In genomic region chr5:39217365-39218281, GRCh38 we compare ENCODE assay signal across 1 cellular context.
TF ChIP-seq lines count a peak whose summit lies in the region.

No MANE protein-coding gene starts in this region.

TF ChIP-seq in GM23338, 12 proteins besides CTCF, POLR2A, EP300 and RAD21 (continued from another document):
- TF ChIP-seq ZNF462 (CRISPR knock-in tag; IDR thresholded peaks at IDR 0.05) (no peak), JUNB (IDR thresholded peaks at IDR 0.05; ENCODE audit: unreplicated experiment) (no peak), STAT1 (IDR thresholded peaks at IDR 0.05; ENCODE audit: unreplicated experiment) (no peak), CREB1 (CRISPR knock-in tag; IDR thresholded peaks at IDR 0.05; ENCODE audit: low read depth) (no peak), ZNF331 (CRISPR knock-in tag; IDR thresholded peaks at IDR 0.05; ENCODE audit: low read depth) (no peak), NANOG (IDR thresholded peaks at IDR 0.05; ENCODE audit: borderline replicate concordance) (no peak), ZNF114 (CRISPR knock-in tag; IDR thresholded peaks at IDR 0.05) (no peak)
TF ChIP-seq in GM23338: peak in this region for 0.
